ENCODE assay signal across 6 cellular contexts in genomic region chr1:29985376-29985945, GRCh38.
"Had no signal": no experiment of that assay in that cellular context is flagged by ENCODE, and none has a peak within 500 bp of the region (broad histone marks: within the 10 kb centered on the region; RNA-seq: fewer than 3 reads in every experiment).

No MANE protein-coding gene starts in this region.

- DNase-seq: activated B cell treated with CpG ODN at 0.5 μM for 24 hours; activated CD4-positive, alpha-beta T cell treated with anti-CD3 and anti-CD28 coated beads, Interleukin-2, amount 10 ng/mL, durations not matched to agents 24 days and 14 days; central memory CD4-positive, alpha-beta T cell; hypothalamus; T-helper 17 cell had no signal

- ATAC-seq: SK-N-SH treated with all-trans-retinoic acid at 6 μM for 48 hours, T-helper 17 cell had no signal
